ENCODE assay signal across 8 cellular contexts in genomic region chr14:20469890-20470858, GRCh38. TPM values are rescaled to one million over a fixed set of nuclear protein-coding genes. Genes with fewer than 3 reads are reported as not detected.
DNase-seq lines count a peak whose midpoint lies in the region; ATAC-seq, FAIRE-seq and TF ChIP-seq lines count a peak whose summit lies in the region.

No MANE protein-coding gene starts in this region.

- peaks cover 9 to 16% of the 10 kb centered on the region in 2 donors for H3K4me1 ChIP-seq in kidney (ENCODE audit: control insufficient read depth in 1 of 2, insufficient read depth in 1 of 2, low read depth in 1 of 2, low read length in 2 of 2)

- FAIRE-seq in kidney (lab: Jason Lieb, UNC) (no peak), HTR-8/SVneo (lab: Jason Lieb, UNC) (no peak)

- peak; percentile 34 for ATAC-seq in GM18498 (IDR thresholded peaks at IDR 0.05; ENCODE audit: unreplicated experiment)
- ATAC-seq in HG02571 (IDR thresholded peaks at IDR 0.05; ENCODE audit: unreplicated experiment): peak; percentile 33

- H3K4me3 ChIP-seq in kidney (ENCODE audit: low read length in 2 of 2): peak overlapping the region; percentile 94 to 100

- TF ChIP-seq CTCF in kidney (IDR thresholded peaks at IDR 0.05; ENCODE audit: borderline replicate concordance, extremely low read depth, insufficient read depth): no peak

- peaks cover 14 to 21% of the 10 kb centered on the region in 2 donors for H3K36me3 ChIP-seq in kidney (ENCODE audit: control insufficient read depth in 1 of 2, insufficient read depth in 2 of 2, low read length in 2 of 2)

- DNase-seq in MV-4-11 (lab: John Stamatoyannopoulos, UW): peak; percentile 89
- DNase-seq in UCSD-AML1 (lab: John Stamatoyannopoulos, UW; ENCODE audit: unreplicated experiment): peak; percentile 69
- DNase-seq in caudate nucleus (lab: John Stamatoyannopoulos, UW): peak in 30 of 61 donors; percentile 6 to 63 (median 43)
- peak; percentile 79 for DNase-seq in kidney
- DNase-seq in stimulated activated CD4-positive, alpha-beta T cell treated with anti-CD3 and anti-CD28 coated beads, Interleukin-1b, Interleukin-23, amount 100 ng/mL, for 24 hours (ENCODE audit: low read depth in 4 of 4, low spot score in 1 of 4): peak; percentile 30 to 53 (median 42)
- no peak for DNase-seq in HTR-8/SVneo (ENCODE audit: insufficient read length, low spot score)

- H3K27ac ChIP-seq in caudate nucleus (ENCODE audit: low read depth, low read length) (peak overlapping the region; percentile 89), kidney (ENCODE audit: low read depth in 2 of 2, low read length in 2 of 2) (peak overlapping the region; percentile 91 to 96)

- no peaks in the 10 kb centered on the region for H3K9me3 ChIP-seq in kidney (ENCODE audit: control insufficient read depth in 1 of 2, low read length in 2 of 2)

- H3K9ac ChIP-seq in kidney (ENCODE audit: low read length in 2 of 2): peak overlapping the region; percentile 88 to 93

- intact Hi-C loops in kidney (cut with DNase I): no loop called here

RNA-seq across cellular contexts. Expression of gene PNP, which starts 1.0 kb away (rescaled TPM):
- 80.7 TPM for total RNA-seq in kidney
- 183 TPM for polyA plus RNA-seq in kidney (ENCODE audit: insufficient read depth, low read depth, low replicate concordance)

RNA-seq across cellular contexts. Expression of gene PIP4P1, which starts 8.9 kb away (rescaled TPM):
- 35.7 TPM for total RNA-seq in kidney
- polyA plus RNA-seq in kidney (ENCODE audit: insufficient read depth, low read depth, low replicate concordance): 33.3 TPM

RNA-seq across cellular contexts. Expression of gene APEX1, which starts 15.1 kb away (rescaled TPM):
- 119 TPM for total RNA-seq in kidney
- 109 TPM for polyA plus RNA-seq in kidney (ENCODE audit: insufficient read depth, low read depth, low replicate concordance)

RNA-seq across cellular contexts. Expression of gene OSGEP, which starts 15.6 kb away (rescaled TPM):
- 32.4 TPM for total RNA-seq in kidney
- 30.3 TPM for polyA plus RNA-seq in kidney (ENCODE audit: insufficient read depth, low read depth, low replicate concordance)

RNA-seq across cellular contexts. Expression of gene KLHL33, which starts 34.2 kb away (rescaled TPM):
- 0.72 TPM for total RNA-seq in kidney
- polyA plus RNA-seq in kidney (ENCODE audit: insufficient read depth, low read depth, low replicate concordance): 0.24 TPM
